29 cellular contexts compared by ENCODE assay signal in the genomic region with DNA sequence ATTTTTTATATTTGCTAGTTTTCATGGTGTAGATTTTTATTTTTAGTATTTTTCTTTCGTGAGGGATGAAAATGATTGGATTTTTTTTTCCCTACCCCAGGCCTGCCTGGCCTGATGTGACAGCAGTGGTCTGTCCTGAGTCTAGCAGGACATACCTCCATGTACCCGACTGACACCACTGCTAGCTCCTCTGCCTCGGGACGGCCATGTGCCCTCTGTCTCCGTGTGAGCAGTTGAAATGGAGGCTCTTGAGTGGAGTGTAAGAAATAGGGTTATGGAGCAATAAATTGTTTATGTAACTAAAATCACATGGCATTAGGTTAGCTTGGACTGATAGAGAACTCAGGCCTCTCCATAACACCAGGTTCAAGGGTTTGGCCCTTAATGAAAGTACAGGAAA.
DNase-seq lines count a peak whose midpoint lies in the region; ATAC-seq and TF ChIP-seq lines count a peak whose summit lies in the region.
"Had no signal": no experiment of that assay in that cellular context is flagged by ENCODE, and none has a peak within 500 bp of the region (broad histone marks: within the 10 kb centered on the region; RNA-seq: fewer than 3 reads in every experiment).

No MANE protein-coding gene starts in this region.

- H3K79me2 ChIP-seq in GM23338 (replicated peaks; ENCODE audit: insufficient read depth): no peaks in the 10 kb centered on the region
- H3K79me2 ChIP-seq in hepatocyte: no peaks in the 10 kb centered on the region
- H3K79me2 ChIP-seq in MM.1S (ENCODE audit: low read length): no peaks in the 10 kb centered on the region

- H3K36me3 ChIP-seq in GM23338 (ENCODE audit: insufficient read depth) (no peaks in the 10 kb centered on the region), esophagus muscularis mucosa (peaks cover 0 to 10% (median 5%) of the 10 kb centered on the region in 4 donors), hepatocyte (replicated peaks; ENCODE audit: insufficient read depth, low read depth) (no peaks in the 10 kb centered on the region), MM.1S (replicated peaks; ENCODE audit: insufficient read depth, low read length) (no peaks in the 10 kb centered on the region)
- H3K36me3 ChIP-seq: BE2C; BLaER1; BLaER1 treated with 17β-estradiol and CSF1 and Interleukin-3, amounts not matched to agents 10 nM and 100 nM had no signal

- intact Hi-C loops in esophagus muscularis mucosa (cut with DNase I): no loop called here

- no peak for TF ChIP-seq POLR2A in esophagus muscularis mucosa (IDR thresholded peaks at IDR 0.05; ENCODE audit: low read depth)

- peak; percentile 42; the same call in 1 of the 3 replicates for ATAC-seq in GM23338
- ATAC-seq in GM18858 (IDR thresholded peaks at IDR 0.05; ENCODE audit: unreplicated experiment): no peak
- ATAC-seq: CD8-positive, alpha-beta T cell had no signal

- WGBS in esophagus muscularis mucosa: 85% methylated on average over 5 of the region's 5 CpGs
- WGBS in hepatocyte (ENCODE audit: low lambda C conversion rate, missing lambda C conversion rate): 67% methylated on average over 5 of the region's 5 CpGs

- H3K27me3 ChIP-seq in GM23338 (ENCODE audit: insufficient read depth) (no peaks in the 10 kb centered on the region), esophagus muscularis mucosa (no peaks in the 10 kb centered on the region), hepatocyte (no peaks in the 10 kb centered on the region), MM.1S (replicated peaks; ENCODE audit: insufficient read depth, low read length) (no peaks in the 10 kb centered on the region)
- H3K27me3 ChIP-seq: BE2C; BLaER1; BLaER1 treated with 17β-estradiol and CSF1 and Interleukin-3, amounts not matched to agents 10 nM and 100 nM had no signal

- H3K27ac Mint-ChIP-seq in GM23338: no peak overlapping the region
- H3K27ac Mint-ChIP-seq: B cell; CD14-positive monocyte; CD4-positive, alpha-beta memory T cell; CD4-positive, alpha-beta T cell; CD4-positive, CD25-positive, alpha-beta regulatory T cell; CD8-positive, alpha-beta memory T cell; CD8-positive, alpha-beta T cell had no signal

- H3K9me2 ChIP-seq in GM23338 (ENCODE audit: insufficient read depth) (no peaks in the 10 kb centered on the region), hepatocyte (replicated peaks; ENCODE audit: insufficient read depth) (no peaks in the 10 kb centered on the region), MM.1S (replicated peaks; ENCODE audit: insufficient read depth, low read length) (no peaks in the 10 kb centered on the region)

- H3K4me1 ChIP-seq in GM23338 (ENCODE audit: insufficient read depth) (no peaks in the 10 kb centered on the region), esophagus muscularis mucosa (no peaks in the 10 kb centered on the region), hepatocyte (ENCODE audit: insufficient read depth) (no peaks in the 10 kb centered on the region), MM.1S (ENCODE audit: low read length) (no peaks in the 10 kb centered on the region)
- H3K4me1 ChIP-seq: BLaER1; BLaER1 treated with 17β-estradiol and CSF1 and Interleukin-3, amounts not matched to agents 10 nM and 100 nM; Caco-2 had no signal

- H3K9me3 ChIP-seq in esophagus muscularis mucosa: no peaks in the 10 kb centered on the region
- no peaks in the 10 kb centered on the region for H3K9me3 ChIP-seq in hepatocyte (ENCODE audit: low read depth)
- no peaks in the 10 kb centered on the region for H3K9me3 ChIP-seq in MM.1S (replicated peaks; ENCODE audit: insufficient read depth, low read length)
- H3K9me3 ChIP-seq: A549; BE2C; BLaER1; BLaER1 treated with 17β-estradiol and CSF1 and Interleukin-3, amounts not matched to agents 10 nM and 100 nM; Caco-2 had no signal

- no peak overlapping the region for H3K27ac ChIP-seq in GM23338 (ENCODE audit: low read depth)
- H3K27ac ChIP-seq in esophagus muscularis mucosa (replicated peaks in 1 of 4): no peak overlapping the region
- no peak overlapping the region for H3K27ac ChIP-seq in hepatocyte
- no peak overlapping the region for H3K27ac ChIP-seq in MM.1S (ENCODE audit: low read length)
- H3K27ac ChIP-seq: 22Rv1; A549; BLaER1; BLaER1 treated with 17β-estradiol and CSF1 and Interleukin-3, amounts not matched to agents 10 nM and 100 nM; C4-2B had no signal

- H3K9me3 Mint-ChIP-seq in GM23338: no peaks in the 10 kb centered on the region
- H3K9me3 Mint-ChIP-seq: CD4-positive, alpha-beta T cell; CD4-positive, CD25-positive, alpha-beta regulatory T cell; CD8-positive, alpha-beta T cell had no signal

- H3K9ac ChIP-seq in MM.1S (ENCODE audit: low read length): no peak overlapping the region
- H3K9ac ChIP-seq: BLaER1; BLaER1 treated with 17β-estradiol and CSF1 and Interleukin-3, amounts not matched to agents 10 nM and 100 nM had no signal

- H3K27me3 Mint-ChIP-seq in GM23338 (ENCODE audit: insufficient read depth, low read depth, poor library complexity): no peaks in the 10 kb centered on the region
- H3K27me3 Mint-ChIP-seq: B cell; CD4-positive, alpha-beta T cell; CD4-positive, CD25-positive, alpha-beta regulatory T cell; CD8-positive, alpha-beta memory T cell had no signal

- H3F3A ChIP-seq in GM23338 (replicated peaks; ENCODE audit: low read depth) (no peaks in the 10 kb centered on the region), MM.1S (ENCODE audit: insufficient read depth, low read length) (no peaks in the 10 kb centered on the region)

- H3K4me3 Mint-ChIP-seq in GM23338: no peak overlapping the region
- H3K4me3 Mint-ChIP-seq: B cell; CD14-positive monocyte; CD4-positive, alpha-beta memory T cell; CD4-positive, alpha-beta T cell; CD4-positive, CD25-positive, alpha-beta regulatory T cell; CD8-positive, alpha-beta memory T cell; CD8-positive, alpha-beta T cell had no signal

- no peaks in the 10 kb centered on the region for H3K36me3 Mint-ChIP-seq in GM23338 (ENCODE audit: low read depth)
- H3K36me3 Mint-ChIP-seq: CD14-positive monocyte; CD4-positive, alpha-beta memory T cell; CD4-positive, CD25-positive, alpha-beta regulatory T cell; CD8-positive, alpha-beta memory T cell; CD8-positive, alpha-beta T cell had no signal

- TF ChIP-seq CTCF in GM23338 (conservative IDR thresholded peaks at IDR 0.05; ENCODE audit: low read depth in 2 of 2) (no peak), esophagus muscularis mucosa (IDR thresholded peaks at IDR 0.05) (no peak), hepatocyte (IDR thresholded peaks at IDR 0.05; ENCODE audit: poor library complexity) (no peak), MM.1S (IDR thresholded peaks at IDR 0.05; ENCODE audit: low read length) (no peak)

- H4K20me1 ChIP-seq in GM23338 (replicated peaks; ENCODE audit: insufficient read depth): no peaks in the 10 kb centered on the region
- H4K20me1 ChIP-seq in hepatocyte (ENCODE audit: insufficient read depth, poor library complexity, severe bottlenecking): no peaks in the 10 kb centered on the region
- no peaks in the 10 kb centered on the region for H4K20me1 ChIP-seq in MM.1S (ENCODE audit: insufficient read depth, low read length)
- H4K20me1 ChIP-seq: BLaER1 had no signal

- H3K4me2 ChIP-seq in GM23338 (no peak overlapping the region), hepatocyte (no peak overlapping the region), MM.1S (ENCODE audit: low read depth, low read length) (no peak overlapping the region)
- H3K4me2 ChIP-seq: A549; BLaER1; BLaER1 treated with 17β-estradiol and CSF1 and Interleukin-3, amounts not matched to agents 10 nM and 100 nM had no signal

- no peak for TF ChIP-seq EP300 in esophagus muscularis mucosa (IDR thresholded peaks at IDR 0.05)

- no peaks in the 10 kb centered on the region for H3K4me1 Mint-ChIP-seq in GM23338
- H3K4me1 Mint-ChIP-seq: B cell; CD14-positive monocyte; CD4-positive, alpha-beta memory T cell; CD4-positive, CD25-positive, alpha-beta regulatory T cell; CD8-positive, alpha-beta memory T cell had no signal

- H3K4me3 ChIP-seq in GM23338: no peak overlapping the region
- no peak overlapping the region for H3K4me3 ChIP-seq in esophagus muscularis mucosa
- no peak overlapping the region for H3K4me3 ChIP-seq in hepatocyte
- H3K4me3 ChIP-seq in MM.1S (ENCODE audit: low read length): no peak overlapping the region
- H3K4me3 ChIP-seq: A549; BLaER1; BLaER1 treated with 17β-estradiol and CSF1 and Interleukin-3, amounts not matched to agents 10 nM and 100 nM had no signal

- DNase-seq in GM23338 (ENCODE audit: low spot score): no peak
- DNase-seq in amniotic epithelial cell (ENCODE audit: low read depth): peak; percentile 12
- peak; percentile 75 for DNase-seq in esophagus muscularis mucosa (ENCODE audit: extremely low spot score)
- DNase-seq in hepatocyte (ENCODE audit: low spot score): no peak
- no peak for DNase-seq in HCEC 1CT
- no peak for DNase-seq in MM.1S
- no peak for DNase-seq in epidermal melanocyte (ENCODE audit: insufficient read length, low spot score)
- DNase-seq: C1 segment of cervical spinal cord; CD4-positive, alpha-beta memory T cell; CD4-positive, alpha-beta T cell; CD4-positive, CD25-positive, alpha-beta regulatory T cell; CD8-positive, alpha-beta memory T cell; CD8-positive, alpha-beta T cell; COR-L47; DMS 273 treated with DMSO at 0.1 percent for 48 hours; DMS153; DMS79; DMS79 treated with DMSO at 0.1 percent for 48 hours; EL had no signal

- H2AFZ ChIP-seq in GM23338 (no peak overlapping the region), hepatocyte (peak overlapping the region; percentile 24), MM.1S (ENCODE audit: low read length) (no peak overlapping the region)

TF ChIP-seq in GM23338, 12 proteins besides CTCF, POLR2A, EP300 and RAD21 (continues in another document):
- TF ChIP-seq ZNF331 (CRISPR knock-in tag; IDR thresholded peaks at IDR 0.05; ENCODE audit: low read depth) (no peak), EZH2phosphoT487 (IDR thresholded peaks at IDR 0.05; ENCODE audit: unreplicated experiment) (no peak), JUNB (IDR thresholded peaks at IDR 0.05; ENCODE audit: unreplicated experiment) (no peak)
- TF ChIP-seq, protein P1, sequence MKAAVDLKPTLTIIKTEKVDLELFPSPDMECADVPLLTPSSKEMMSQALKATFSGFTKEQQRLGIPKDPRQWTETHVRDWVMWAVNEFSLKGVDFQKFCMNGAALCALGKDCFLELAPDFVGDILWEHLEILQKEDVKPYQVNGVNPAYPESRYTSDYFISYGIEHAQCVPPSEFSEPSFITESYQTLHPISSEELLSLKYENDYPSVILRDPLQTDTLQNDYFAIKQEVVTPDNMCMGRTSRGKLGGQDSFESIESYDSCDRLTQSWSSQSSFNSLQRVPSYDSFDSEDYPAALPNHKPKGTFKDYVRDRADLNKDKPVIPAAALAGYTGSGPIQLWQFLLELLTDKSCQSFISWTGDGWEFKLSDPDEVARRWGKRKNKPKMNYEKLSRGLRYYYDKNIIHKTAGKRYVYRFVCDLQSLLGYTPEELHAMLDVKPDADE (IDR thresholded peaks at IDR 0.05): no peak

Comparison
In these comparisons a context has a peak if more than half of its experiments do, and no peak if none do; other contexts are left out.
1. DNase-seq: peak in amniotic epithelial cell (single experiment) and esophagus muscularis mucosa (single experiment); none in GM23338 (single experiment), hepatocyte (single experiment), HCEC 1CT (single experiment), MM.1S (single experiment) and epidermal melanocyte (single experiment).